ENCODE assay signal across 1 cellular context in the genomic region with DNA sequence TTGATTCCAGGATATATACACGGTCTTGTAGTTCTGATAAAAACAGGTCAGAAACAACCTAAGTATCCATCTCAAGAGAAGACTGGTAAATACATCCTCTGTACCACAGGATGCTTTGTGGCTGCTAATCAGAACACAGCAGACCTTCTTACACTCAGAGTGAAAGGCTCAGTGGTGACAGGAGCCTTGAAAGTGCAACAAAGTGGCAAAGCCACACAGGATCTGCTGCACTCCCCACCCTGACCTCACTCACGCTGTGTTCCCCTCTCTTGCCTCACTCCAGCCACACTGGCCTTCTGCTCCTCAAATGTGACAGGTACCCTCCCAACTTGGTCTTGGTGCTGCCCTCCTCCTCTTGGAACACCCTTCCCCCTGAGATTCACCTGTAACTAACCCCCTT.
TF ChIP-seq lines count a peak whose summit lies in the region.

No MANE protein-coding gene starts in this region.

TF ChIP-seq in SK-N-SH treated with all-trans-retinoic acid at 6 μM for 48 hours, 23 proteins besides CTCF, POLR2A, EP300 and RAD21 (continued from another document):
- TF ChIP-seq, protein P1, sequence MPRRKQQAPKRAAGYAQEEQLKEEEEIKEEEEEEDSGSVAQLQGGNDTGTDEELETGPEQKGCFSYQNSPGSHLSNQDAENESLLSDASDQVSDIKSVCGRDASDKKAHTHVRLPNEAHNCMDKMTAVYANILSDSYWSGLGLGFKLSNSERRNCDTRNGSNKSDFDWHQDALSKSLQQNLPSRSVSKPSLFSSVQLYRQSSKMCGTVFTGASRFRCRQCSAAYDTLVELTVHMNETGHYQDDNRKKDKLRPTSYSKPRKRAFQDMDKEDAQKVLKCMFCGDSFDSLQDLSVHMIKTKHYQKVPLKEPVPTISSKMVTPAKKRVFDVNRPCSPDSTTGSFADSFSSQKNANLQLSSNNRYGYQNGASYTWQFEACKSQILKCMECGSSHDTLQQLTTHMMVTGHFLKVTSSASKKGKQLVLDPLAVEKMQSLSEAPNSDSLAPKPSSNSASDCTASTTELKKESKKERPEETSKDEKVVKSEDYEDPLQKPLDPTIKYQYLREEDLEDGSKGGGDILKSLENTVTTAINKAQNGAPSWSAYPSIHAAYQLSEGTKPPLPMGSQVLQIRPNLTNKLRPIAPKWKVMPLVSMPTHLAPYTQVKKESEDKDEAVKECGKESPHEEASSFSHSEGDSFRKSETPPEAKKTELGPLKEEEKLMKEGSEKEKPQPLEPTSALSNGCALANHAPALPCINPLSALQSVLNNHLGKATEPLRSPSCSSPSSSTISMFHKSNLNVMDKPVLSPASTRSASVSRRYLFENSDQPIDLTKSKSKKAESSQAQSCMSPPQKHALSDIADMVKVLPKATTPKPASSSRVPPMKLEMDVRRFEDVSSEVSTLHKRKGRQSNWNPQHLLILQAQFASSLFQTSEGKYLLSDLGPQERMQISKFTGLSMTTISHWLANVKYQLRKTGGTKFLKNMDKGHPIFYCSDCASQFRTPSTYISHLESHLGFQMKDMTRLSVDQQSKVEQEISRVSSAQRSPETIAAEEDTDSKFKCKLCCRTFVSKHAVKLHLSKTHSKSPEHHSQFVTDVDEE (CRISPR knock-in tag; IDR thresholded peaks at IDR 0.05): no peak
- TF ChIP-seq ZFP30 (CRISPR knock-in tag; IDR thresholded peaks at IDR 0.05) (no peak), ISL1 (CRISPR knock-in tag; IDR thresholded peaks at IDR 0.05) (no peak), ESRRG (CRISPR knock-in tag; IDR thresholded peaks at IDR 0.05) (no peak), ZNF8 (CRISPR knock-in tag; IDR thresholded peaks at IDR 0.05) (no peak)
